In the genomic region with DNA sequence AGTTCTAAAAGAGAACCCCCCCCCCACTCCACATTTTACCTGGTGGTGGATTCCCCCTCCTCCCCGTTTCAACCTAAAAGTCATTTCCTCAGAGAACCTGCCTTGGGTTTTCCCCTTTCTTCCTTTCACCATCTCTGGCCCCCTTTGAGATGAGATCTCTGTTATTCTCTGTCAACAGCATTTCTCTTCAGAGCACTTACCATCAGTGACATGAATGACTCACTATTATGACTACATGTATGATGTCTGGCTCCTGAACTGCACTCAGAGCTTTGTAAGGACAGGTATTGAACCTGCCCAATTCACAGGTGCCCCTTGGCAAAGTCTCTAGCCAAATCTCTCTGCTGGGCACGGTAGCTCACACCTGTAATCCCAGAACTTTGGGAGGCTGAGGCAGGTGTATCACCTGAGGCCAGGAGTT, we compare ENCODE assay signal across 15 cellular contexts.
A peak's percentile ranks its signal among the peaks of the same experiment; 100 is the strongest.
DNase-seq lines count a peak whose midpoint lies in the region; ATAC-seq and TF ChIP-seq lines count a peak whose summit lies in the region.
"Had no signal": no experiment of that assay in that cellular context is flagged by ENCODE, and none has a peak within 500 bp of the region (broad histone marks: within the 10 kb centered on the region; RNA-seq: fewer than 3 reads in every experiment).

No MANE protein-coding gene starts in this region.

- no peaks in the 10 kb centered on the region for H3K36me3 Mint-ChIP-seq in activated naive CD4-positive, alpha-beta T cell treated with anti-CD3 and anti-CD28 coated beads, Interleukin-2, amount 50 U/mL, for 72 hours
- H3K36me3 Mint-ChIP-seq: IgD-negative memory B cell had no signal

- no peaks in the 10 kb centered on the region for H3K9me2 ChIP-seq in OCI-LY7 (ENCODE audit: insufficient read depth, low read length)

- TF ChIP-seq CTCF in OCI-LY7 (conservative IDR thresholded peaks at IDR 0.05; ENCODE audit: low read length) = no peak

- no peak overlapping the region for H3K4me3 ChIP-seq in OCI-LY7 (ENCODE audit: low read depth, low read length, poor library complexity, severe bottlenecking)
- H3K4me3 ChIP-seq: gastroesophageal sphincter, left lung, pancreas had no signal

- no TSS peak for BruUV-seq in OCI-LY7 (replicated peaks; lab: Mats Ljungman, UMichigan)

- intact Hi-C loops in OCI-LY7 (cut with micrococcal nuclease; ENCODE audit: unreplicated experiment) = no loop called here

- peak; percentile 42 for DNase-seq in DMS53 (lab: John Stamatoyannopoulos, UW)
- no peak for DNase-seq in DMS53 treated with DMSO at 0.1 percent for 48 hours (lab: John Stamatoyannopoulos, UW; ENCODE audit: unreplicated experiment)
- peak in 1 of 2 donors; percentile 48 for DNase-seq in activated naive CD4-positive, alpha-beta T cell treated with anti-CD3 and anti-CD28 coated beads, Interleukin-2, amount 50 U/mL, for 72 hours (ENCODE audit: low spot score in 2 of 2)
- peak; percentile 24 for DNase-seq in stimulated activated CD4-positive, alpha-beta T cell treated with anti-CD3 and anti-CD28 coated beads, Interleukin-4, amount 100 ng/mL, for 1 hour
- DNase-seq in COLO829 (ENCODE audit: low spot score) = no peak
- no peak for DNase-seq in germinal center (ENCODE audit: low spot score)
- no peak for DNase-seq in OCI-LY7 (ENCODE audit: low spot score)
- DNase-seq: DMS 273 treated with DMSO at 0.1 percent for 48 hours, left lung, pancreas had no signal

- peak overlapping the region; percentile 97 to 99 for H3K27ac Mint-ChIP-seq in activated naive CD4-positive, alpha-beta T cell treated with anti-CD3 and anti-CD28 coated beads, Interleukin-2, amount 50 U/mL, for 72 hours
- H3K27ac Mint-ChIP-seq: IgD-negative memory B cell had no signal

- peaks cover 3 to 6% of the 10 kb centered on the region in 2 donors for H3K9me3 Mint-ChIP-seq in activated naive CD4-positive, alpha-beta T cell treated with anti-CD3 and anti-CD28 coated beads, Interleukin-2, amount 50 U/mL, for 72 hours
- H3K9me3 Mint-ChIP-seq: central memory CD8-positive, alpha-beta T cell had no signal

- H3K36me3 ChIP-seq in OCI-LY7 (ENCODE audit: insufficient read depth, low read length) = no peaks in the 10 kb centered on the region
- H3K36me3 ChIP-seq: gastroesophageal sphincter, left lung, pancreas had no signal

- ATAC-seq in HG03520 (IDR thresholded peaks at IDR 0.05; ENCODE audit: unreplicated experiment) = peak; percentile 60
- ATAC-seq in activated naive CD4-positive, alpha-beta T cell treated with anti-CD3 and anti-CD28 coated beads, Interleukin-2, amount 50 U/mL, for 72 hours = peak; percentile 96 to 99
- ATAC-seq: gastroesophageal sphincter, left lung, pancreas had no signal

- CTCF ChIA-PET in OCI-LY7 (lab: Charles Lee; ENCODE audit: unreplicated experiment) = no interaction called here

- H2AFZ ChIP-seq in OCI-LY7 (ENCODE audit: low read length) = no peak overlapping the region

- H3K79me2 ChIP-seq in OCI-LY7 (ENCODE audit: insufficient read depth, low read depth, low read length) = no peaks in the 10 kb centered on the region

- no peak overlapping the region for H3K27ac ChIP-seq in OCI-LY7 (ENCODE audit: low read depth, low read length, poor library complexity, severe bottlenecking)
- H3K27ac ChIP-seq: 22Rv1, gastroesophageal sphincter, left lung, pancreas had no signal

- no peaks in the 10 kb centered on the region for H3K9me3 ChIP-seq in OCI-LY7 (ENCODE audit: low read length)
- H3K9me3 ChIP-seq: gastroesophageal sphincter, left lung, pancreas had no signal

- no peaks in the 10 kb centered on the region for H4K20me1 ChIP-seq in OCI-LY7 (ENCODE audit: insufficient read depth, low read length)

- H3K4me1 ChIP-seq in OCI-LY7 (ENCODE audit: insufficient read depth, low read length, poor library complexity, severe bottlenecking) = no peaks in the 10 kb centered on the region
- H3K4me1 ChIP-seq: gastroesophageal sphincter, left lung, pancreas had no signal

- POLR2A ChIA-PET in OCI-LY7 (lab: Charles Lee) = no interaction called here

- H3K4me2 ChIP-seq in OCI-LY7 (ENCODE audit: low read length) = no peak overlapping the region

Comparison
In these comparisons a context has a peak if more than half of its experiments do, and no peak if none do; other contexts are left out.
1. DNase-seq: peak in DMS53 (single experiment) and stimulated activated CD4-positive, alpha-beta T cell treated with anti-CD3 and anti-CD28 coated beads, Interleukin-4, amount 100 ng/mL, for 1 hour (single experiment); none in DMS53 treated with DMSO at 0.1 percent for 48 hours (single experiment), COLO829 (single experiment), germinal center (single experiment) and OCI-LY7 (single experiment).